In the genomic region with DNA sequence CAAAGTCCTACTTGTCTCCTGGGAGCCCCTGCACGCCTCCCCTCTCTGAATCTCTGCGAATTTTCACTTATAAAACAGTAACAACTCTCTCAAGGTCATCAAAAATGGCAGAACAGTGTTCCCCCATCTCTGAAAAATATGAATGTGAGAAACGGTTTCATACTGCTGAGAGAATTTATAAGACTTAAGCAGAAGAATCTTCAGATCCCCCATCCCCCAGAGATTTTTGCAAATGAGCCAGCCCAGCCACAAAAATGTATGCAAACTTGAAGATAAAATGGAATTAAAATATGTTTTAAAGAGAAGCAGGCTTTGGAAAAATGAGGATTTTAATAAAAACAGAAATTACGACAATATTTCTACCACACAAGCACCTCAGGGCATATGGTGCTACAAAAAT, we compare ENCODE assay signal across 19 cellular contexts.
DNase-seq lines count a peak whose midpoint lies in the region; ATAC-seq and TF ChIP-seq lines count a peak whose summit lies in the region.
"Had no signal": no experiment of that assay in that cellular context is flagged by ENCODE, and none has a peak within 500 bp of the region (broad histone marks: within the 10 kb centered on the region; RNA-seq: fewer than 3 reads in every experiment).

No MANE protein-coding gene starts in this region.

- H3K36me3 ChIP-seq in Karpas-422 (ENCODE audit: insufficient read depth, low read length) (peaks cover 46% of the 10 kb centered on the region), colonic mucosa (no peaks in the 10 kb centered on the region)
- H3K36me3 ChIP-seq: MG63 had no signal

- H3K9me2 ChIP-seq in Karpas-422 (replicated peaks; ENCODE audit: insufficient read depth, low read length), result no peaks in the 10 kb centered on the region

- no peaks in the 10 kb centered on the region for H3K27me3 Mint-ChIP-seq in chondrocyte (ENCODE audit: low read depth)

- ATAC-seq in GM21390 (IDR thresholded peaks at IDR 0.05; ENCODE audit: unreplicated experiment), result no peak

- H3K9ac ChIP-seq in Karpas-422 (ENCODE audit: low read length) (peak overlapping the region; percentile 25), colonic mucosa (ENCODE audit: low read depth in 2 of 2, low read length in 2 of 2) (no peak overlapping the region)

- no peaks in the 10 kb centered on the region for H3K9me3 ChIP-seq in Karpas-422 (ENCODE audit: low read length)
- no peaks in the 10 kb centered on the region for H3K9me3 ChIP-seq in colonic mucosa
- H3K9me3 ChIP-seq: MG63 had no signal

- H3K4me1 ChIP-seq in Karpas-422 (ENCODE audit: low read length) (peaks cover 78% of the 10 kb centered on the region), colonic mucosa (no peaks in the 10 kb centered on the region)

- no peak overlapping the region for H2AFZ ChIP-seq in Karpas-422 (ENCODE audit: low read length)

- intact Hi-C loops in colonic mucosa (cut with DNase I), result no loop called here

- peak overlapping the region; percentile 80 for H3K27ac Mint-ChIP-seq in chondrocyte (ENCODE audit: unreplicated experiment)

- H3K36me3 Mint-ChIP-seq in chondrocyte (ENCODE audit: low read depth), result peaks cover 3% of the 10 kb centered on the region

- H4K20me1 ChIP-seq in Karpas-422 (ENCODE audit: insufficient read depth, low read depth, low read length), result no peaks in the 10 kb centered on the region

- no peak overlapping the region for H3K4me3 Mint-ChIP-seq in chondrocyte (ENCODE audit: unreplicated experiment)
- H3K4me3 Mint-ChIP-seq: H9 had no signal

- H3K4me3 ChIP-seq in Karpas-422 (ENCODE audit: low read length), result peak overlapping the region; percentile 34
- no peak overlapping the region for H3K4me3 ChIP-seq in colonic mucosa
- H3K4me3 ChIP-seq: MG63 had no signal

- H3K79me2 ChIP-seq in Karpas-422 (ENCODE audit: low read length), result peaks cover 95% of the 10 kb centered on the region

- peak overlapping the region; percentile 55 for H3K4me2 ChIP-seq in Karpas-422 (ENCODE audit: low read depth, low read length, poor library complexity, severe bottlenecking)

- TF ChIP-seq CTCF in chondrocyte (IDR thresholded peaks at IDR 0.05) (no peak), colonic mucosa (IDR thresholded peaks at IDR 0.05) (no peak)

- H3K9me3 Mint-ChIP-seq in chondrocyte (ENCODE audit: low read depth), result no peaks in the 10 kb centered on the region
- H3K9me3 Mint-ChIP-seq: H9 had no signal

- peak; percentile 66 for DNase-seq in Karpas-422
- DNase-seq in chondrocyte (ENCODE audit: low spot score), result no peak
- DNase-seq in iris pigment epithelial cell (ENCODE audit: low read depth), result peak; percentile 49
- no peak for DNase-seq in colonic mucosa
- DNase-seq in NCI-H128 (lab: John Stamatoyannopoulos, UW; ENCODE audit: unreplicated experiment), result no peak
- no peak for DNase-seq in SHP77 treated with DMSO at 0.1 percent for 48 hours (lab: John Stamatoyannopoulos, UW)
- DNase-seq: ACHN, AML-193, DMS 273 treated with DMSO at 0.1 percent for 48 hours, DND-41, H9, MG63, NCI-H1048, NCI-H1436 treated with DMSO at 0.1 percent for 48 hours, NCI-H2171, PC-3, RPMI8226, SIG-M5 had no signal

- H3K27ac ChIP-seq in Karpas-422 (ENCODE audit: low read length) (peak overlapping the region; percentile 91), colonic mucosa (no peak overlapping the region)

- H3K4me1 Mint-ChIP-seq in chondrocyte (ENCODE audit: low read depth), result peaks cover 29% of the 10 kb centered on the region

- H3K27me3 ChIP-seq in Karpas-422 (ENCODE audit: low read length) (no peaks in the 10 kb centered on the region), colonic mucosa (no peaks in the 10 kb centered on the region)
- H3K27me3 ChIP-seq: MG63 had no signal

Comparison
In these comparisons a context has a peak if more than half of its experiments do, and no peak if none do; other contexts are left out.
1. DNase-seq: peak in Karpas-422 (single experiment) and iris pigment epithelial cell (single experiment); none in chondrocyte (single experiment), colonic mucosa (single experiment), NCI-H128 (single experiment) and SHP77 treated with DMSO at 0.1 percent for 48 hours (single experiment).